Comparison of ENCODE assay signal across 8 cellular contexts in genomic region chr10:69801434-69802315, GRCh38. TPM values are rescaled to one million over a fixed set of nuclear protein-coding genes. Genes with fewer than 3 reads are reported as not detected.
DNase-seq lines count a peak whose midpoint lies in the region; ATAC-seq and TF ChIP-seq lines count a peak whose summit lies in the region.

TSS of gene COL13A1 (plus strand) at chr10:69801906. CDS start at chr10:69802424, 518 bp downstream.

- H3K27me3 Mint-ChIP-seq in activated T-helper 1 cell treated with anti-CD3 and anti-CD28 coated beads, Interleukin-12 subunit alpha, Interleukin-12 subunit beta, Interleukin-2, Interleukin-4 antibody, amounts not matched to agents 30 ng/mL and 10 ng/mL and 1 ng/mL, durations not matched to agents 14 hours and 24 hours and 36 hours (ENCODE audit: insufficient read depth): peaks cover 55% of the 10 kb centered on the region

- 0 to 1% methylated on average over 58 of the region's 58 CpGs for WGBS in heart right ventricle, 2 donors
- WGBS in prostate gland: 1% methylated on average over 58 of the region's 58 CpGs

- peak; percentile 9 for TF ChIP-seq POLR2A in prostate gland (IDR thresholded peaks at IDR 0.05)

- no peak within 1 kb of the TSS for H3K27ac Mint-ChIP-seq in activated T-helper 1 cell treated with anti-CD3 and anti-CD28 coated beads, Interleukin-12 subunit alpha, Interleukin-12 subunit beta, Interleukin-2, Interleukin-4 antibody, amounts not matched to agents 30 ng/mL and 10 ng/mL and 1 ng/mL, durations not matched to agents 14 hours and 24 hours and 36 hours

- H3K4me1 Mint-ChIP-seq in activated T-helper 1 cell treated with anti-CD3 and anti-CD28 coated beads, Interleukin-12 subunit alpha, Interleukin-12 subunit beta, Interleukin-2, Interleukin-4 antibody, amounts not matched to agents 30 ng/mL and 10 ng/mL and 1 ng/mL, durations not matched to agents 14 hours and 24 hours and 36 hours (ENCODE audit: low read depth): no peaks in the 10 kb centered on the region

- H3K4me1 ChIP-seq in heart right ventricle (peaks cover 2 to 30% (median 16%) of the 10 kb centered on the region in 9 donors), prostate gland (replicated peaks) (peaks cover 3% of the 10 kb centered on the region)

- H3K4me3 ChIP-seq in heart right ventricle (peak within 1 kb of the TSS; percentile 43 to 66 (median 58)), prostate gland (peak within 1 kb of the TSS; percentile 37 to 42)

- H3K4me3 Mint-ChIP-seq in activated T-helper 1 cell treated with anti-CD3 and anti-CD28 coated beads, Interleukin-12 subunit alpha, Interleukin-12 subunit beta, Interleukin-2, Interleukin-4 antibody, amounts not matched to agents 30 ng/mL and 10 ng/mL and 1 ng/mL, durations not matched to agents 14 hours and 24 hours and 36 hours: peak within 1 kb of the TSS; percentile 1

- ATAC-seq in heart right ventricle (peak; percentile 22 to 72 (median 50)), GM18867 (IDR thresholded peaks at IDR 0.05; ENCODE audit: unreplicated experiment) (no peak)

- TF ChIP-seq CTCF in heart right ventricle (IDR thresholded peaks at IDR 0.05) (no peak), prostate gland (IDR thresholded peaks at IDR 0.05) (peak in 1 of 4 experiments; percentile 5)

- intact Hi-C loops in activated T-helper 1 cell treated with anti-CD3 and anti-CD28 coated beads, Interleukin-12 subunit alpha, Interleukin-12 subunit beta, Interleukin-2, Interleukin-4 antibody, amounts not matched to agents 30 ng/mL and 10 ng/mL and 1 ng/mL, durations not matched to agents 14 hours and 24 hours and 36 hours (cut with micrococcal nuclease): loop anchor here (2.0 kb wide), 1 partner anchor 157 kb away; no protein-coding TSS in a partner anchor
- intact Hi-C loops in heart right ventricle (cut with DNase I): loop anchor here in 8 of 10 donors (1.0 to 10.0 kb wide), 11 partner anchors 64 to 157 kb away; no protein-coding TSS in a partner anchor
- intact Hi-C loops in prostate gland (cut with DNase I): loop anchor here (5.0 kb wide), 1 partner anchor 111 kb away; no protein-coding TSS in a partner anchor

- H3K9me3 ChIP-seq in heart right ventricle (no peaks in the 10 kb centered on the region), prostate gland (no peaks in the 10 kb centered on the region)

- H3K27ac ChIP-seq in heart right ventricle: peak within 1 kb of the TSS in 9 of 10 donors; percentile 11 to 68 (median 54)
- H3K27ac ChIP-seq in prostate gland: peak within 1 kb of the TSS; percentile 24 to 37

- H3K36me3 Mint-ChIP-seq in activated T-helper 1 cell treated with anti-CD3 and anti-CD28 coated beads, Interleukin-12 subunit alpha, Interleukin-12 subunit beta, Interleukin-2, Interleukin-4 antibody, amounts not matched to agents 30 ng/mL and 10 ng/mL and 1 ng/mL, durations not matched to agents 14 hours and 24 hours and 36 hours (ENCODE audit: low read depth): peaks cover 2% of the 10 kb centered on the region

- no peaks in the 10 kb centered on the region for H3K36me3 ChIP-seq in heart right ventricle
- no peaks in the 10 kb centered on the region for H3K36me3 ChIP-seq in prostate gland

- H3K9me3 Mint-ChIP-seq in activated T-helper 1 cell treated with anti-CD3 and anti-CD28 coated beads, Interleukin-12 subunit alpha, Interleukin-12 subunit beta, Interleukin-2, Interleukin-4 antibody, amounts not matched to agents 30 ng/mL and 10 ng/mL and 1 ng/mL, durations not matched to agents 14 hours and 24 hours and 36 hours: no peaks in the 10 kb centered on the region

- H3K27me3 ChIP-seq in heart right ventricle: peaks cover 0 to 43% (median 7%) of the 10 kb centered on the region in 7 donors
- no peaks in the 10 kb centered on the region for H3K27me3 ChIP-seq in prostate gland (replicated peaks; ENCODE audit: insufficient read depth)

- peak; percentile 84 for DNase-seq in AG20443 (ENCODE audit: low spot score)
- DNase-seq in HT1080 (ENCODE audit: low read depth): peak; percentile 92
- no peak for DNase-seq in activated T-helper 1 cell treated with anti-CD3 and anti-CD28 coated beads, Interleukin-12 subunit alpha, Interleukin-12 subunit beta, Interleukin-2, Interleukin-4 antibody, amounts not matched to agents 30 ng/mL and 10 ng/mL and 1 ng/mL, durations not matched to agents 14 hours and 24 hours and 36 hours (ENCODE audit: low spot score)
- DNase-seq in heart right ventricle: peak; percentile 37 to 50
- DNase-seq in prostate gland (ENCODE audit: low spot score): peak; percentile 27
- DNase-seq in HT-29 (ENCODE audit: low spot score): no peak
- DNase-seq in NCI-H2196 (lab: John Stamatoyannopoulos, UW; ENCODE audit: unreplicated experiment): no peak

RNA-seq across cellular contexts. Expression of gene COL13A1, which starts in this region (rescaled TPM):
- total RNA-seq in HT1080 (2014; rRNA removed; shearing (Covaris generic)): 105 and 114 TPM in 2 replicates
- polyA plus RNA-seq in HT1080 (2015; cell fraction: cytosol; rRNA removed): 160 and 191 TPM in 2 replicates
- polyA plus RNA-seq in HT1080 (2015; cell fraction: nucleus; rRNA removed): 525 and 611 TPM in 2 replicates
- not detected in 2 replicates for total RNA-seq in activated T-helper 1 cell treated with anti-CD3 and anti-CD28 coated beads, Interleukin-12 subunit alpha, Interleukin-12 subunit beta, Interleukin-2, Interleukin-4 antibody, amounts not matched to agents 30 ng/mL and 10 ng/mL and 1 ng/mL, durations not matched to agents 14 hours and 24 hours and 36 hours
- total RNA-seq in heart right ventricle (1 to 10 TPM in 9 of 10 donors, under 1 TPM in 1; 0.70 to 6.8 (median 2.9) TPM), prostate gland (1 to 10 TPM; 2.1 to 3.0 TPM)
- polyA plus RNA-seq in heart right ventricle: 1 to 10 TPM; 2.1 to 2.5 TPM
- 0.05 and 0.18 TPM in 2 replicates for total RNA-seq in HT-29 (2014; rRNA removed; shearing (Covaris generic))

Comparison
In these comparisons a context has a peak if more than half of its experiments do, and no peak if none do; other contexts are left out.
1. RNA of gene COL13A1 (total RNA-seq): 105 to 114 TPM in HT1080; 2.1 to 3.0 TPM in prostate gland, 0.70 to 6.8 TPM in heart right ventricle, 0.05 to 0.18 TPM in HT-29 and not detected in activated T-helper 1 cell treated with anti-CD3 and anti-CD28 coated beads, Interleukin-12 subunit alpha, Interleukin-12 subunit beta, Interleukin-2, Interleukin-4 antibody, amounts not matched to agents 30 ng/mL and 10 ng/mL and 1 ng/mL, durations not matched to agents 14 hours and 24 hours and 36 hours; every median in the first group is over 10 times any median in the second.
2. DNase-seq: peak in AG20443 (single experiment), HT1080 (single experiment), heart right ventricle (2 of 2) and prostate gland (single experiment); none in activated T-helper 1 cell treated with anti-CD3 and anti-CD28 coated beads, Interleukin-12 subunit alpha, Interleukin-12 subunit beta, Interleukin-2, Interleukin-4 antibody, amounts not matched to agents 30 ng/mL and 10 ng/mL and 1 ng/mL, durations not matched to agents 14 hours and 24 hours and 36 hours (single experiment), HT-29 (single experiment) and NCI-H2196 (single experiment).